ENCODE assay signal across 8 cellular contexts in genomic region chr22:43388420-43388851, GRCh38. TPM values are rescaled to one million over a fixed set of nuclear protein-coding genes. Genes with fewer than 3 reads are reported as not detected.
DNase-seq lines count a peak whose midpoint lies in the region; ATAC-seq and TF ChIP-seq lines count a peak whose summit lies in the region.

No MANE protein-coding gene starts in this region.

- peak; percentile 94 for TF ChIP-seq CTCF in RWPE2 (IDR thresholded peaks at IDR 0.05; ENCODE audit: poor library complexity, severe bottlenecking)
- TF ChIP-seq CTCF in foreskin fibroblast (IDR thresholded peaks at IDR 0.05; ENCODE audit: low read depth, low read length), result peak; percentile 94
- TF ChIP-seq CTCF in osteoblast (IDR thresholded peaks at IDR 0.05; ENCODE audit: extremely low read depth, low read depth, low read length), result peak; percentile 89
- peak; percentile 64 to 99 (median 88) for TF ChIP-seq CTCF in thyroid gland (IDR thresholded peaks at IDR 0.05)

- H3K4me3 ChIP-seq in Karpas-422 (ENCODE audit: low read length) (no peak overlapping the region), RWPE2 (ENCODE audit: severe bottlenecking) (no peak overlapping the region), foreskin fibroblast (ENCODE audit: low read depth in 1 of 2, low read length in 2 of 2) (no peak overlapping the region), osteoblast (ENCODE audit: insufficient read depth, low read length) (no peak overlapping the region), thyroid gland (replicated peaks in 1 of 3) (no peak overlapping the region)

- WGBS in thyroid gland, 2 donors, result 13 to 19% methylated on average over 7 to 9 of the region's 17 CpGs

- ATAC-seq in RWPE2 (ENCODE audit: low read depth) (peak; percentile 63), HG02852 (IDR thresholded peaks at IDR 0.05; ENCODE audit: unreplicated experiment) (no peak)
- ATAC-seq in activated T-helper 17 cell treated with anti-CD3 and anti-CD28 coated beads, Interleukin-2, amount 50 U/mL, for 72 hours (replicated peaks), result peak; percentile 60

- H3K27ac Mint-ChIP-seq in activated T-helper 17 cell treated with anti-CD3 and anti-CD28 coated beads, Interleukin-2, amount 50 U/mL, for 72 hours, result no peak overlapping the region

- H2AFZ ChIP-seq in Karpas-422 (ENCODE audit: low read length) (no peak overlapping the region), osteoblast (ENCODE audit: low read length) (no peak overlapping the region)

- H3K9ac ChIP-seq in Karpas-422 (ENCODE audit: low read length), result no peak overlapping the region

- no peaks in the 10 kb centered on the region for H3K9me2 ChIP-seq in Karpas-422 (replicated peaks; ENCODE audit: insufficient read depth, low read length)

- H3K79me2 ChIP-seq in Karpas-422 (ENCODE audit: low read length) (no peaks in the 10 kb centered on the region), osteoblast (ENCODE audit: insufficient read depth, low read length) (no peaks in the 10 kb centered on the region)

- H3K36me3 Mint-ChIP-seq in activated T-helper 17 cell treated with anti-CD3 and anti-CD28 coated beads, Interleukin-2, amount 50 U/mL, for 72 hours (ENCODE audit: low read depth), result no peaks in the 10 kb centered on the region

- no peaks in the 10 kb centered on the region for H3K9me3 Mint-ChIP-seq in activated T-helper 17 cell treated with anti-CD3 and anti-CD28 coated beads, Interleukin-2, amount 50 U/mL, for 72 hours

- H4K20me1 ChIP-seq in Karpas-422 (ENCODE audit: insufficient read depth, low read depth, low read length), result 0 out of 2 replicates have a peak, but pooled peaks cover 2% of the 10 kb centered on the region
- H4K20me1 ChIP-seq in osteoblast (ENCODE audit: insufficient read depth, low read length), result no peaks in the 10 kb centered on the region

- H3K4me1 ChIP-seq in Karpas-422 (ENCODE audit: low read length) (no peaks in the 10 kb centered on the region), RWPE2 (ENCODE audit: insufficient read depth, poor library complexity, severe bottlenecking) (no peaks in the 10 kb centered on the region), osteoblast (ENCODE audit: insufficient read depth, low read length) (no peaks in the 10 kb centered on the region), thyroid gland (no peaks in the 10 kb centered on the region)

- intact Hi-C loops in thyroid gland (cut with DNase I), result loop anchor here (5.0 kb wide), 1 partner anchor 1239 kb away; no protein-coding TSS in a partner anchor

- H3K9me3 ChIP-seq in Karpas-422 (ENCODE audit: low read length) (no peaks in the 10 kb centered on the region), RWPE2 (ENCODE audit: severe bottlenecking) (no peaks in the 10 kb centered on the region), osteoblast (ENCODE audit: low read depth, low read length) (no peaks in the 10 kb centered on the region), thyroid gland (no peaks in the 10 kb centered on the region)

- H3K27ac ChIP-seq in Karpas-422 (ENCODE audit: low read length) (no peak overlapping the region), RWPE2 (ENCODE audit: poor library complexity, severe bottlenecking) (no peak overlapping the region), osteoblast (ENCODE audit: low read depth, low read length) (no peak overlapping the region), thyroid gland (no peak overlapping the region)

- no peak for TF ChIP-seq POLR2A in thyroid gland (IDR thresholded peaks at IDR 0.05)

- peak; percentile 51 for DNase-seq in DMS153 (lab: John Stamatoyannopoulos, UW)
- peak; percentile 87 for DNase-seq in Karpas-422
- DNase-seq in RWPE2 (ENCODE audit: low spot score), result no peak
- DNase-seq in foreskin fibroblast, result peak; percentile 22 to 78
- peak; percentile 98 for DNase-seq in osteoblast (ENCODE audit: insufficient read length, low spot score, missing footprints)
- peak; percentile 67 to 71 for DNase-seq in thyroid gland

- peaks cover 14% of the 10 kb centered on the region for H3K27me3 Mint-ChIP-seq in activated T-helper 17 cell treated with anti-CD3 and anti-CD28 coated beads, Interleukin-2, amount 50 U/mL, for 72 hours

- H3K4me3 Mint-ChIP-seq in activated T-helper 17 cell treated with anti-CD3 and anti-CD28 coated beads, Interleukin-2, amount 50 U/mL, for 72 hours, result no peak overlapping the region

- H3K36me3 ChIP-seq in Karpas-422 (ENCODE audit: insufficient read depth, low read length) (no peaks in the 10 kb centered on the region), RWPE2 (ENCODE audit: low read depth) (no peaks in the 10 kb centered on the region), osteoblast (ENCODE audit: insufficient read depth, low read length) (no peaks in the 10 kb centered on the region), thyroid gland (no peaks in the 10 kb centered on the region)

- H3K4me2 ChIP-seq in Karpas-422 (ENCODE audit: low read depth, low read length, poor library complexity, severe bottlenecking) (no peak overlapping the region), osteoblast (ENCODE audit: insufficient read depth, low read length) (no peak overlapping the region)

- no peaks in the 10 kb centered on the region for H3K4me1 Mint-ChIP-seq in activated T-helper 17 cell treated with anti-CD3 and anti-CD28 coated beads, Interleukin-2, amount 50 U/mL, for 72 hours

- H3K27me3 ChIP-seq in Karpas-422 (ENCODE audit: low read length), result no peaks in the 10 kb centered on the region
- H3K27me3 ChIP-seq in RWPE2 (ENCODE audit: insufficient read depth, poor library complexity, severe bottlenecking), result peaks cover 7% of the 10 kb centered on the region
- peaks cover 8% of the 10 kb centered on the region for H3K27me3 ChIP-seq in osteoblast (ENCODE audit: insufficient read depth, low read length)
- H3K27me3 ChIP-seq in thyroid gland, result no peaks in the 10 kb centered on the region

RNA-seq across cellular contexts. Expression of gene MPPED1, which starts 23.4 kb away (rescaled TPM):
- 0.15 TPM in 1 of 2 replicates, not detected in the other for total RNA-seq in Karpas-422 (2014; rRNA removed; shearing (Covaris generic); ENCODE audit: low replicate concordance)
- not detected for total RNA-seq in activated T-helper 17 cell treated with anti-CD3 and anti-CD28 coated beads, Interleukin-2, amount 50 U/mL, for 72 hours
- total RNA-seq in osteoblast, result not detected in 2 replicates
- not detected for total RNA-seq in thyroid gland

RNA-seq across cellular contexts. Expression of gene SCUBE1, which starts 45.3 kb away (rescaled TPM):
- not detected in 2 replicates for total RNA-seq in Karpas-422 (2014; rRNA removed; shearing (Covaris generic); ENCODE audit: low replicate concordance)
- total RNA-seq in activated T-helper 17 cell treated with anti-CD3 and anti-CD28 coated beads, Interleukin-2, amount 50 U/mL, for 72 hours, result not detected
- total RNA-seq in osteoblast (2.1 and 2.2 TPM in 2 replicates), thyroid gland (1 to 10 TPM in 2 of 4 donors, under 1 TPM in 2; 0.78 to 3.5 (median 0.95) TPM)
